ENCODE assay signal across 15 cellular contexts in the genomic region with DNA sequence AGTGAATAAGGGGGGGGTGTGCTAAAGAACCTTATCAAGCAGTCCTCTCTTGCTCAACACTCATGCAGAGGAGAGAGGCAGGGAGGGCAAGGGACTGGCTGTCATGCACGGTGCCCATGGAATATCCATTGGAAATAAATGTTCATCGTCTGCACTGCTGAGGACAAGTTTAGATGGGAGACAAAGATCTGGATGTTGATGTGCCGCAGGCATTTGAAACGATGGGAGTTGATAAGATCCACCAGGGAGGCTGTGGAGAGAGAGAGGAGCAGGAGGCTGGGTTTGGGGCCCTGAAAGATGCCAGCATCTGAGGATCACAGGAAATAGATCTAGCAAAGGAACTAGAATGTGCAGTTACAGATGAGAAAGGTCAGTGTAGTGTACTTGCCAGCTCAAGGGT.
DNase-seq lines count a peak whose midpoint lies in the region; ATAC-seq and TF ChIP-seq lines count a peak whose summit lies in the region.
"Had no signal": no experiment of that assay in that cellular context is flagged by ENCODE, and none has a peak within 500 bp of the region (broad histone marks: within the 10 kb centered on the region; RNA-seq: fewer than 3 reads in every experiment).

No MANE protein-coding gene starts in this region.

- H3K4me3 Mint-ChIP-seq in CD14-positive monocyte (peak overlapping the region in 1 of 2 donors; percentile 3), neural crest cell (no peak overlapping the region)
- no peak overlapping the region for H3K4me3 Mint-ChIP-seq in stimulated activated effector memory CD8-positive, alpha-beta T cell treated with anti-CD3 and anti-CD28 coated beads, Interleukin-12 subunit alpha, Interleukin-12 subunit beta, amount 100 ng/mL, for 72 hours
- H3K4me3 Mint-ChIP-seq: CD4-positive, CD25-positive, alpha-beta regulatory T cell; CD8-positive, alpha-beta T cell had no signal

- H3K36me3 Mint-ChIP-seq in CD14-positive monocyte (peaks cover 41 to 50% of the 10 kb centered on the region in 2 donors), neural crest cell (ENCODE audit: low read depth) (peaks cover 16% of the 10 kb centered on the region)
- H3K36me3 Mint-ChIP-seq in stimulated activated effector memory CD8-positive, alpha-beta T cell treated with anti-CD3 and anti-CD28 coated beads, Interleukin-12 subunit alpha, Interleukin-12 subunit beta, amount 100 ng/mL, for 72 hours: peaks cover 31% of the 10 kb centered on the region

- no peak for TF ChIP-seq POLR2A in NB4 (IDR thresholded peaks at IDR 0.05; ENCODE audit: extremely low read depth, insufficient read length)

- TF ChIP-seq CTCF in CD14-positive monocyte (IDR thresholded peaks at IDR 0.05) (no peak), NB4 (IDR thresholded peaks at IDR 0.05; ENCODE audit: low read depth, low read length) (no peak), neural crest cell (conservative IDR thresholded peaks at IDR 0.05) (no peak)

- intact Hi-C loops in CD14-positive monocyte (cut with micrococcal nuclease): no loop called here

- H3K4me1 Mint-ChIP-seq in CD14-positive monocyte (peaks cover 20% of the 10 kb centered on the region), neural crest cell (no peaks in the 10 kb centered on the region)
- no peaks in the 10 kb centered on the region for H3K4me1 Mint-ChIP-seq in stimulated activated effector memory CD8-positive, alpha-beta T cell treated with anti-CD3 and anti-CD28 coated beads, Interleukin-12 subunit alpha, Interleukin-12 subunit beta, amount 100 ng/mL, for 72 hours

- no peak overlapping the region for H3K4me3 ChIP-seq in NB4 (ENCODE audit: low read depth, low read length)
- H3K4me3 ChIP-seq: GM23248 had no signal

- H3K9me3 Mint-ChIP-seq in CD14-positive monocyte: no peaks in the 10 kb centered on the region
- no peaks in the 10 kb centered on the region for H3K9me3 Mint-ChIP-seq in neural crest cell
- H3K9me3 Mint-ChIP-seq in stimulated activated effector memory CD8-positive, alpha-beta T cell treated with anti-CD3 and anti-CD28 coated beads, Interleukin-12 subunit alpha, Interleukin-12 subunit beta, amount 100 ng/mL, for 72 hours: no peaks in the 10 kb centered on the region
- H3K9me3 Mint-ChIP-seq: CD8-positive, alpha-beta T cell had no signal

- DNase-seq in CD14-positive monocyte (ENCODE audit: low spot score): no peak
- peak; percentile 20 for DNase-seq in NB4 (ENCODE audit: low read depth)
- DNase-seq in neural crest cell (ENCODE audit: low read depth, low spot score): no peak
- no peak for DNase-seq in stimulated activated effector memory CD8-positive, alpha-beta T cell treated with anti-CD3 and anti-CD28 coated beads, Interleukin-12 subunit alpha, Interleukin-12 subunit beta, amount 100 ng/mL, for 72 hours (ENCODE audit: low spot score in 2 of 2)
- DNase-seq in activated gamma-delta T cell (lab: John Stamatoyannopoulos, UW): no peak
- DNase-seq: C1 segment of cervical spinal cord; Caco-2; CD8-positive, alpha-beta T cell; DMS153; DND-41; GM23248; H7; HCEC 1CT had no signal

- H3K27ac Mint-ChIP-seq in CD14-positive monocyte (peak overlapping the region; percentile 48 to 91 (median 80)), neural crest cell (ENCODE audit: unreplicated experiment) (peak overlapping the region; percentile 17)
- H3K27ac Mint-ChIP-seq in stimulated activated effector memory CD8-positive, alpha-beta T cell treated with anti-CD3 and anti-CD28 coated beads, Interleukin-12 subunit alpha, Interleukin-12 subunit beta, amount 100 ng/mL, for 72 hours: peak overlapping the region; percentile 13

- ATAC-seq in stimulated activated effector memory CD8-positive, alpha-beta T cell treated with anti-CD3 and anti-CD28 coated beads, Interleukin-12 subunit alpha, Interleukin-12 subunit beta, amount 100 ng/mL, for 72 hours: no peak
- no peak for ATAC-seq in GM18520 (IDR thresholded peaks at IDR 0.05; ENCODE audit: unreplicated experiment)
- ATAC-seq: CD8-positive, alpha-beta T cell had no signal

- H3K27me3 Mint-ChIP-seq in CD14-positive monocyte (ENCODE audit: low read depth in 3 of 3): no peaks in the 10 kb centered on the region
- no peaks in the 10 kb centered on the region for H3K27me3 Mint-ChIP-seq in neural crest cell (ENCODE audit: low read depth)
- H3K27me3 Mint-ChIP-seq: CD4-positive, CD25-positive, alpha-beta regulatory T cell had no signal

Comparison
In these comparisons a context has a peak if more than half of its experiments do, and no peak if none do; other contexts are left out.
1. H3K27ac Mint-ChIP-seq: peak in every context shown above with its lines; median percentile 80 in CD14-positive monocyte; 17 in neural crest cell; 13 in stimulated activated effector memory CD8-positive, alpha-beta T cell treated with anti-CD3 and anti-CD28 coated beads, Interleukin-12 subunit alpha, Interleukin-12 subunit beta, amount 100 ng/mL, for 72 hours.